Comparison of ENCODE assay signal across 1 cellular context in the genomic region with DNA sequence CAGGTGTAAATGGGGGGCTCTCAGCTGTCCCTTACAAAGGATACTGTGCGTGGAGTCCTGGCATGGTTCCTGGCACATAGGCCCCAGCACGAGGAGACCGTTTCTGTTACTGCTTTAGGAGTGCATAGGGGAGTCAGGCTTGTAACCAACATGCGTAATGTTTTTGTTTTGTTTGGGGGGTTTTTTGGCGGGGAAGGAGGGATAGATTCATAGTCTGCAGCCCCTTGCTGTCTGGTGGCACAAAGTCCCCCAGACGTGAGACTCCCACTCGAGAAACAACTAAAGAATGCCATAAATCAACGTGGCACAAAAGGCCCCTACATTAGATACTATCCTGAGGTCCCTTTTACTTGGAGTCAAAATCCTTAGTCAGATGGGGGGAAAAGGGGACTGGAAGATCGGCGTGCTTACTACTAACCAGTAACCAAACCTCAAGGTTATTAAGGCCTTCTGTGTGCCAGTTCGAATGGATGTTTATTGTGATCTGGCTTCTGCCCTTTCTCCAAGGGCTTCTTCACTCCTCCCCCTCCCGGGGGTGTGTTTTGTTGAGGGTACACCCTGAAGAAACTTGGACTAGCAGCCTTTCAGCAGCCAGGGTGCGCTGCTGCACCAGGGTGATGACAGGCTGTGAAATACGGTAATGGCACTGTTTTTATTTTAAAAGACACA.
TF ChIP-seq lines count a peak whose summit lies in the region.

No MANE protein-coding gene starts in this region.

TF ChIP-seq in GM12878, 131 proteins besides CTCF, POLR2A, EP300 and RAD21 (continues in another document):
- 0 out of 2 replicates have a peak, but pooled peaks have one; percentile 15 for TF ChIP-seq RB1 (IDR thresholded peaks at IDR 0.05; ENCODE audit: borderline replicate concordance)
- peak; percentile 53; the same call in 1 of the 2 replicates for TF ChIP-seq POLR2AphosphoS2 (IDR thresholded peaks at IDR 0.05; ENCODE audit: low read depth, low read length)
- TF ChIP-seq LARP7 (IDR thresholded peaks at IDR 0.05) = peak; percentile 34; the same call in 1 of the 2 replicates
- TF ChIP-seq CREM (IDR thresholded peaks at IDR 0.05; ENCODE audit: low read depth) = peak; percentile 51; the same call in 1 of the 2 replicates
- TF ChIP-seq, protein P1, sequence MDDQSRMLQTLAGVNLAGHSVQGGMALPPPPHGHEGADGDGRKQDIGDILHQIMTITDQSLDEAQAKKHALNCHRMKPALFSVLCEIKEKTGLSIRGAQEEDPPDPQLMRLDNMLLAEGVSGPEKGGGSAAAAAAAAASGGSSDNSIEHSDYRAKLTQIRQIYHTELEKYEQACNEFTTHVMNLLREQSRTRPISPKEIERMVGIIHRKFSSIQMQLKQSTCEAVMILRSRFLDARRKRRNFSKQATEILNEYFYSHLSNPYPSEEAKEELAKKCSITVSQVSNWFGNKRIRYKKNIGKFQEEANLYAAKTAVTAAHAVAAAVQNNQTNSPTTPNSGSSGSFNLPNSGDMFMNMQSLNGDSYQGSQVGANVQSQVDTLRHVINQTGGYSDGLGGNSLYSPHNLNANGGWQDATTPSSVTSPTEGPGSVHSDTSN (IDR thresholded peaks at IDR 0.05; ENCODE audit: insufficient replicate concordance, low read depth, low read length) = no peak
- TF ChIP-seq MTA3 (IDR thresholded peaks at IDR 0.05; ENCODE audit: borderline replicate concordance, low read length) = no peak
- TF ChIP-seq, protein P2, sequence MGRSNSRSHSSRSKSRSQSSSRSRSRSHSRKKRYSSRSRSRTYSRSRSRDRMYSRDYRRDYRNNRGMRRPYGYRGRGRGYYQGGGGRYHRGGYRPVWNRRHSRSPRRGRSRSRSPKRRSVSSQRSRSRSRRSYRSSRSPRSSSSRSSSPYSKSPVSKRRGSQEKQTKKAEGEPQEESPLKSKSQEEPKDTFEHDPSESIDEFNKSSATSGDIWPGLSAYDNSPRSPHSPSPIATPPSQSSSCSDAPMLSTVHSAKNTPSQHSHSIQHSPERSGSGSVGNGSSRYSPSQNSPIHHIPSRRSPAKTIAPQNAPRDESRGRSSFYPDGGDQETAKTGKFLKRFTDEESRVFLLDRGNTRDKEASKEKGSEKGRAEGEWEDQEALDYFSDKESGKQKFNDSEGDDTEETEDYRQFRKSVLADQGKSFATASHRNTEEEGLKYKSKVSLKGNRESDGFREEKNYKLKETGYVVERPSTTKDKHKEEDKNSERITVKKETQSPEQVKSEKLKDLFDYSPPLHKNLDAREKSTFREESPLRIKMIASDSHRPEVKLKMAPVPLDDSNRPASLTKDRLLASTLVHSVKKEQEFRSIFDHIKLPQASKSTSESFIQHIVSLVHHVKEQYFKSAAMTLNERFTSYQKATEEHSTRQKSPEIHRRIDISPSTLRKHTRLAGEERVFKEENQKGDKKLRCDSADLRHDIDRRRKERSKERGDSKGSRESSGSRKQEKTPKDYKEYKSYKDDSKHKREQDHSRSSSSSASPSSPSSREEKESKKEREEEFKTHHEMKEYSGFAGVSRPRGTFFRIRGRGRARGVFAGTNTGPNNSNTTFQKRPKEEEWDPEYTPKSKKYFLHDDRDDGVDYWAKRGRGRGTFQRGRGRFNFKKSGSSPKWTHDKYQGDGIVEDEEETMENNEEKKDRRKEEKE (IDR thresholded peaks at IDR 0.05) = no peak
- peak; percentile 88 for TF ChIP-seq YY1 (IDR thresholded peaks at IDR 0.05; ENCODE audit: low read depth, low read length)
- TF ChIP-seq CHD1 (IDR thresholded peaks at IDR 0.05; ENCODE audit: low read depth, low read length) = peak; percentile 92; the same call in 1 of the 2 replicates
- TF ChIP-seq HDAC6 (IDR thresholded peaks at IDR 0.05; ENCODE audit: unreplicated experiment) = peak; percentile 60
- peak; percentile 37; the same call in 1 of the 2 replicates for TF ChIP-seq JUND (IDR thresholded peaks at IDR 0.05; ENCODE audit: low read depth, low read length)
- TF ChIP-seq RAD51 (IDR thresholded peaks at IDR 0.05) = no peak
- peak; percentile 97 for TF ChIP-seq SMC3 (IDR thresholded peaks at IDR 0.05; ENCODE audit: borderline replicate concordance, low read length)
- 0 out of 2 replicates have a peak, but pooled peaks have one; percentile 78 for TF ChIP-seq RCOR1 (conservative IDR thresholded peaks at IDR 0.05; ENCODE audit: low read depth, low read length)
- TF ChIP-seq, protein P3, sequence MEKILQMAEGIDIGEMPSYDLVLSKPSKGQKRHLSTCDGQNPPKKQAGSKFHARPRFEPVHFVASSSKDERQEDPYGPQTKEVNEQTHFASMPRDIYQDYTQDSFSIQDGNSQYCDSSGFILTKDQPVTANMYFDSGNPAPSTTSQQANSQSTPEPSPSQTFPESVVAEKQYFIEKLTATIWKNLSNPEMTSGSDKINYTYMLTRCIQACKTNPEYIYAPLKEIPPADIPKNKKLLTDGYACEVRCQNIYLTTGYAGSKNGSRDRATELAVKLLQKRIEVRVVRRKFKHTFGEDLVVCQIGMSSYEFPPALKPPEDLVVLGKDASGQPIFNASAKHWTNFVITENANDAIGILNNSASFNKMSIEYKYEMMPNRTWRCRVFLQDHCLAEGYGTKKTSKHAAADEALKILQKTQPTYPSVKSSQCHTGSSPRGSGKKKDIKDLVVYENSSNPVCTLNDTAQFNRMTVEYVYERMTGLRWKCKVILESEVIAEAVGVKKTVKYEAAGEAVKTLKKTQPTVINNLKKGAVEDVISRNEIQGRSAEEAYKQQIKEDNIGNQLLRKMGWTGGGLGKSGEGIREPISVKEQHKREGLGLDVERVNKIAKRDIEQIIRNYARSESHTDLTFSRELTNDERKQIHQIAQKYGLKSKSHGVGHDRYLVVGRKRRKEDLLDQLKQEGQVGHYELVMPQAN (conservative IDR thresholded peaks at IDR 0.05) = peak; percentile 40; the same call in 1 of the 2 replicates
- peak; percentile 43; the same call in 1 of the 3 replicates for TF ChIP-seq POU2F2 (IDR thresholded peaks at IDR 0.05; ENCODE audit: borderline replicate concordance, low read depth, low read length)
- TF ChIP-seq, protein P4, sequence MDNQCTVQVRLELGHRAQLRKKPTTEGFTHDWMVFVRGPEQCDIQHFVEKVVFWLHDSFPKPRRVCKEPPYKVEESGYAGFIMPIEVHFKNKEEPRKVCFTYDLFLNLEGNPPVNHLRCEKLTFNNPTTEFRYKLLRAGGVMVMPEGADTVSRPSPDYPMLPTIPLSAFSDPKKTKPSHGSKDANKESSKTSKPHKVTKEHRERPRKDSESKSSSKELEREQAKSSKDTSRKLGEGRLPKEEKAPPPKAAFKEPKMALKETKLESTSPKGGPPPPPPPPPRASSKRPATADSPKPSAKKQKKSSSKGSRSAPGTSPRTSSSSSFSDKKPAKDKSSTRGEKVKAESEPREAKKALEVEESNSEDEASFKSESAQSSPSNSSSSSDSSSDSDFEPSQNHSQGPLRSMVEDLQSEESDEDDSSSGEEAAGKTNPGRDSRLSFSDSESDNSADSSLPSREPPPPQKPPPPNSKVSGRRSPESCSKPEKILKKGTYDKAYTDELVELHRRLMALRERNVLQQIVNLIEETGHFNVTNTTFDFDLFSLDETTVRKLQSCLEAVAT (IDR thresholded peaks at IDR 0.05) = peak; percentile 77
- peak; percentile 47; the same call in 1 of the 2 replicates for TF ChIP-seq ZNF24 (IDR thresholded peaks at IDR 0.05)
- TF ChIP-seq, protein P5, sequence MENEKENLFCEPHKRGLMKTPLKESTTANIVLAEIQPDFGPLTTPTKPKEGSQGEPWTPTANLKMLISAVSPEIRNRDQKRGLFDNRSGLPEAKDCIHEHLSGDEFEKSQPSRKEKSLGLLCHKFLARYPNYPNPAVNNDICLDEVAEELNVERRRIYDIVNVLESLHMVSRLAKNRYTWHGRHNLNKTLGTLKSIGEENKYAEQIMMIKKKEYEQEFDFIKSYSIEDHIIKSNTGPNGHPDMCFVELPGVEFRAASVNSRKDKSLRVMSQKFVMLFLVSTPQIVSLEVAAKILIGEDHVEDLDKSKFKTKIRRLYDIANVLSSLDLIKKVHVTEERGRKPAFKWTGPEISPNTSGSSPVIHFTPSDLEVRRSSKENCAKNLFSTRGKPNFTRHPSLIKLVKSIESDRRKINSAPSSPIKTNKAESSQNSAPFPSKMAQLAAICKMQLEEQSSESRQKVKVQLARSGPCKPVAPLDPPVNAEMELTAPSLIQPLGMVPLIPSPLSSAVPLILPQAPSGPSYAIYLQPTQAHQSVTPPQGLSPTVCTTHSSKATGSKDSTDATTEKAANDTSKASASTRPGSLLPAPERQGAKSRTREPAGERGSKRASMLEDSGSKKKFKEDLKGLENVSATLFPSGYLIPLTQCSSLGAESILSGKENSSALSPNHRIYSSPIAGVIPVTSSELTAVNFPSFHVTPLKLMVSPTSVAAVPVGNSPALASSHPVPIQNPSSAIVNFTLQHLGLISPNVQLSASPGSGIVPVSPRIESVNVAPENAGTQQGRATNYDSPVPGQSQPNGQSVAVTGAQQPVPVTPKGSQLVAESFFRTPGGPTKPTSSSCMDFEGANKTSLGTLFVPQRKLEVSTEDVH (IDR thresholded peaks at IDR 0.05; ENCODE audit: low read depth, partially characterized antibody) = peak; percentile 23
- peak; percentile 34; the same call in 1 of the 2 replicates for TF ChIP-seq BACH1 (IDR thresholded peaks at IDR 0.05; ENCODE audit: borderline replicate concordance)
- peak; percentile 62; the same call in 1 of the 2 replicates for TF ChIP-seq NBN (IDR thresholded peaks at IDR 0.05)
- TF ChIP-seq RBBP5 (conservative IDR thresholded peaks at IDR 0.05) = no peak
- TF ChIP-seq TBL1XR1 (IDR thresholded peaks at IDR 0.05; ENCODE audit: low read depth, low read length) = peak; percentile 72; the same call in 1 of the 2 replicates
- TF ChIP-seq, protein P6, sequence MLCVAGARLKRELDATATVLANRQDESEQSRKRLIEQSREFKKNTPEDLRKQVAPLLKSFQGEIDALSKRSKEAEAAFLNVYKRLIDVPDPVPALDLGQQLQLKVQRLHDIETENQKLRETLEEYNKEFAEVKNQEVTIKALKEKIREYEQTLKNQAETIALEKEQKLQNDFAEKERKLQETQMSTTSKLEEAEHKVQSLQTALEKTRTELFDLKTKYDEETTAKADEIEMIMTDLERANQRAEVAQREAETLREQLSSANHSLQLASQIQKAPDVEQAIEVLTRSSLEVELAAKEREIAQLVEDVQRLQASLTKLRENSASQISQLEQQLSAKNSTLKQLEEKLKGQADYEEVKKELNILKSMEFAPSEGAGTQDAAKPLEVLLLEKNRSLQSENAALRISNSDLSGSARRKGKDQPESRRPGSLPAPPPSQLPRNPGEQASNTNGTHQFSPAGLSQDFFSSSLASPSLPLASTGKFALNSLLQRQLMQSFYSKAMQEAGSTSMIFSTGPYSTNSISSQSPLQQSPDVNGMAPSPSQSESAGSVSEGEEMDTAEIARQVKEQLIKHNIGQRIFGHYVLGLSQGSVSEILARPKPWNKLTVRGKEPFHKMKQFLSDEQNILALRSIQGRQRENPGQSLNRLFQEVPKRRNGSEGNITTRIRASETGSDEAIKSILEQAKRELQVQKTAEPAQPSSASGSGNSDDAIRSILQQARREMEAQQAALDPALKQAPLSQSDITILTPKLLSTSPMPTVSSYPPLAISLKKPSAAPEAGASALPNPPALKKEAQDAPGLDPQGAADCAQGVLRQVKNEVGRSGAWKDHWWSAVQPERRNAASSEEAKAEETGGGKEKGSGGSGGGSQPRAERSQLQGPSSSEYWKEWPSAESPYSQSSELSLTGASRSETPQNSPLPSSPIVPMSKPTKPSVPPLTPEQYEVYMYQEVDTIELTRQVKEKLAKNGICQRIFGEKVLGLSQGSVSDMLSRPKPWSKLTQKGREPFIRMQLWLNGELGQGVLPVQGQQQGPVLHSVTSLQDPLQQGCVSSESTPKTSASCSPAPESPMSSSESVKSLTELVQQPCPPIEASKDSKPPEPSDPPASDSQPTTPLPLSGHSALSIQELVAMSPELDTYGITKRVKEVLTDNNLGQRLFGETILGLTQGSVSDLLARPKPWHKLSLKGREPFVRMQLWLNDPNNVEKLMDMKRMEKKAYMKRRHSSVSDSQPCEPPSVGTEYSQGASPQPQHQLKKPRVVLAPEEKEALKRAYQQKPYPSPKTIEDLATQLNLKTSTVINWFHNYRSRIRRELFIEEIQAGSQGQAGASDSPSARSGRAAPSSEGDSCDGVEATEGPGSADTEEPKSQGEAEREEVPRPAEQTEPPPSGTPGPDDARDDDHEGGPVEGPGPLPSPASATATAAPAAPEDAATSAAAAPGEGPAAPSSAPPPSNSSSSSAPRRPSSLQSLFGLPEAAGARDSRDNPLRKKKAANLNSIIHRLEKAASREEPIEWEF (IDR thresholded peaks at IDR 0.05; ENCODE audit: insufficient replicate concordance, low read depth, low read length) = peak; percentile 70
- TF ChIP-seq CREB1 (IDR thresholded peaks at IDR 0.05; ENCODE audit: low read depth) = no peak
- TF ChIP-seq, protein P7, sequence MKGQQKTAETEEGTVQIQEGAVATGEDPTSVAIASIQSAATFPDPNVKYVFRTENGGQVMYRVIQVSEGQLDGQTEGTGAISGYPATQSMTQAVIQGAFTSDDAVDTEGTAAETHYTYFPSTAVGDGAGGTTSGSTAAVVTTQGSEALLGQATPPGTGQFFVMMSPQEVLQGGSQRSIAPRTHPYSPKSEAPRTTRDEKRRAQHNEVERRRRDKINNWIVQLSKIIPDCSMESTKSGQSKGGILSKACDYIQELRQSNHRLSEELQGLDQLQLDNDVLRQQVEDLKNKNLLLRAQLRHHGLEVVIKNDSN (IDR thresholded peaks at IDR 0.05; ENCODE audit: borderline replicate concordance, extremely low read length, insufficient read depth, low read depth, low read length) = no peak
- TF ChIP-seq ESRRA (IDR thresholded peaks at IDR 0.05; ENCODE audit: low read length) = peak; percentile 61; the same call in 1 of the 2 replicates
- peak; percentile 76 for TF ChIP-seq MXI1 (IDR thresholded peaks at IDR 0.05; ENCODE audit: low read depth, low read length)
- TF ChIP-seq, protein P8, sequence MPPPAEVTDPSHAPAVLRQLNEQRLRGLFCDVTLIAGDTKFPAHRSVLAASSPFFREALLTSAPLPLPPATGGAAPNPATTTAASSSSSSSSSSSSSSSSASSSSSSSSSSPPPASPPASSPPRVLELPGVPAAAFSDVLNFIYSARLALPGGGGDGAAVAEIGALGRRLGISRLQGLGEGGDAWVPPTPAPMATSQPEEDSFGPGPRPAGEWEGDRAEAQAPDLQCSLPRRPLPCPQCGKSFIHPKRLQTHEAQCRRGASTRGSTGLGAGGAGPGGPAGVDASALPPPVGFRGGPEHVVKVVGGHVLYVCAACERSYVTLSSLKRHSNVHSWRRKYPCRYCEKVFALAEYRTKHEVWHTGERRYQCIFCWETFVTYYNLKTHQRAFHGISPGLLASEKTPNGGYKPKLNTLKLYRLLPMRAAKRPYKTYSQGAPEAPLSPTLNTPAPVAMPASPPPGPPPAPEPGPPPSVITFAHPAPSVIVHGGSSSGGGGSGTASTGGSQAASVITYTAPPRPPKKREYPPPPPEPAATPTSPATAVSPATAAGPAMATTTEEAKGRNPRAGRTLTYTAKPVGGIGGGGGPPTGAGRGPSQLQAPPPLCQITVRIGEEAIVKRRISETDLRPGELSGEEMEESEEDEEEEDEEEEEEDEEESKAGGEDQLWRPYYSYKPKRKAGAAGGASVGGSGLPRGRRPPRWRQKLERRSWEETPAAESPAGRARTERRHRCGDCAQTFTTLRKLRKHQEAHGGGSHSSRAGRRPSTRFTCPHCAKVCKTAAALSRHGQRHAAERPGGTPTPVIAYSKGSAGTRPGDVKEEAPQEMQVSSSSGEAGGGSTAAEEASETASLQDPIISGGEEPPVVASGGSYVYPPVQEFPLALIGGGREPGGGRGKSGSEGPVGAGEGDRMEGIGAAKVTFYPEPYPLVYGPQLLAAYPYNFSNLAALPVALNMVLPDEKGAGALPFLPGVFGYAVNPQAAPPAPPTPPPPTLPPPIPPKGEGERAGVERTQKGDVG (CRISPR knock-in tag; IDR thresholded peaks at IDR 0.05) = no peak
- TF ChIP-seq TAF1 (IDR thresholded peaks at IDR 0.05; ENCODE audit: borderline replicate concordance, low read depth, low read length) = peak; percentile 62; the same call in 1 of the 2 replicates
- TF ChIP-seq PML (IDR thresholded peaks at IDR 0.05; ENCODE audit: low read length) = no peak
- TF ChIP-seq STAT3 (IDR thresholded peaks at IDR 0.05; ENCODE audit: low read depth, low read length) = peak; percentile 59; the same call in 1 of the 2 replicates
- peak; percentile 78 for TF ChIP-seq CHD2 (IDR thresholded peaks at IDR 0.05; ENCODE audit: borderline replicate concordance, low read depth, low read length)
- TF ChIP-seq SMAD1 (IDR thresholded peaks at IDR 0.05; ENCODE audit: low read depth, partially characterized antibody) = peak; percentile 82
